ENCODE assay signal across 8 cellular contexts in genomic region chr3:191329654-191330308, GRCh38. TPM values are rescaled to one million over a fixed set of nuclear protein-coding genes. Genes with fewer than 3 reads are reported as not detected.
DNase-seq lines count a peak whose midpoint lies in the region; ATAC-seq, FAIRE-seq and TF ChIP-seq lines count a peak whose summit lies in the region.

No MANE protein-coding gene starts in this region.

- FAIRE-seq in GM12891 (lab: Jason Lieb, UNC), result no peak

- H3K4me1 Mint-ChIP-seq in activated T-helper 17 cell treated with anti-CD3 and anti-CD28 coated beads, Interleukin-2, amount 50 U/mL, for 72 hours, result peaks cover 13% of the 10 kb centered on the region

- H3K36me3 ChIP-seq in gastroesophageal sphincter, result no peaks in the 10 kb centered on the region
- H3K36me3 ChIP-seq in neuronal stem cell (replicated peaks in 1 of 2; ENCODE audit: control insufficient read depth in 2 of 2, insufficient read depth in 2 of 2, low read length in 2 of 2), result no peaks in the 10 kb centered on the region

- H2BK12ac ChIP-seq in neuronal stem cell (ENCODE audit: low read length), result no peak overlapping the region

- TF ChIP-seq POLR2A in GM12891 (IDR thresholded peaks at IDR 0.05; ENCODE audit: low read depth, low read length) (no peak), gastroesophageal sphincter (IDR thresholded peaks at IDR 0.05) (no peak)

- peak overlapping the region; percentile 15 for H2AK5ac ChIP-seq in neuronal stem cell (ENCODE audit: low read depth, low read length)

- H3K9me3 Mint-ChIP-seq in activated T-helper 17 cell treated with anti-CD3 and anti-CD28 coated beads, Interleukin-2, amount 50 U/mL, for 72 hours, result peaks cover 3% of the 10 kb centered on the region

- TF ChIP-seq CTCF in AG04449 (IDR thresholded peaks at IDR 0.05; ENCODE audit: insufficient read depth, low read length, missing control alignments) (no peak), gastroesophageal sphincter (IDR thresholded peaks at IDR 0.05) (peak in 1 of 4 experiments; percentile 4)

- H2BK15ac ChIP-seq in neuronal stem cell (ENCODE audit: low read length), result peak overlapping the region; percentile 84

- POLR2A ChIA-PET in AG04449 (lab: Yijun Ruan, JAX), result interaction anchor here (1.0 kb wide), 3 partner anchors 8 to 37 kb away, joined by 3 to 5 read pairs (median 3); no protein-coding TSS in a partner anchor

- H2AFZ ChIP-seq in neuronal stem cell (ENCODE audit: low read length), result peak overlapping the region; percentile 94

- peak overlapping the region; percentile 33 for H3K14ac ChIP-seq in neuronal stem cell (ENCODE audit: low read length)

- H3K27ac Mint-ChIP-seq in activated T-helper 17 cell treated with anti-CD3 and anti-CD28 coated beads, Interleukin-2, amount 50 U/mL, for 72 hours, result peak overlapping the region; percentile 73

- H4K8ac ChIP-seq in neuronal stem cell (ENCODE audit: low read depth, low read length), result no peak overlapping the region

- H3K9ac ChIP-seq in neuronal stem cell (ENCODE audit: low read depth, low read length, poor library complexity), result peak overlapping the region; percentile 96

- peak overlapping the region; percentile 70 for H2BK5ac ChIP-seq in neuronal stem cell (ENCODE audit: low read length)

- 0 to 4% methylated on average over 1 to 13 of the region's 35 CpGs for WGBS in gastroesophageal sphincter (ENCODE audit: low coverage in 1 of 2), 2 donors
- WGBS in neuronal stem cell (ENCODE audit: extremely low coverage in 2 of 2, insufficient read length in 2 of 2, insufficient replicate concordance in 1 of 2), 2 donors, result no CpG with 5 or more reads among the region's 35 CpGs

- peak overlapping the region; percentile 81 for H3K4me3 Mint-ChIP-seq in activated T-helper 17 cell treated with anti-CD3 and anti-CD28 coated beads, Interleukin-2, amount 50 U/mL, for 72 hours

- H3K4ac ChIP-seq in neuronal stem cell (ENCODE audit: low read length), result peak overlapping the region; percentile 76

- H3K27me3 Mint-ChIP-seq in activated T-helper 17 cell treated with anti-CD3 and anti-CD28 coated beads, Interleukin-2, amount 50 U/mL, for 72 hours, result peaks cover 20% of the 10 kb centered on the region

- no peak for DNase-seq in AG04449 (ENCODE audit: low read depth, low spot score)
- peak; percentile 23 for DNase-seq in GM12891 (ENCODE audit: insufficient read length, low spot score)
- DNase-seq in NCI-H2029 (lab: John Stamatoyannopoulos, UW), result peak; percentile 53
- peak; percentile 47 for DNase-seq in neuronal stem cell (ENCODE audit: low spot score)
- DNase-seq in inferior parietal cortex (ENCODE audit: extremely low spot score), result no peak

- H3K4me1 ChIP-seq in gastroesophageal sphincter (peaks cover 15 to 59% (median 16%) of the 10 kb centered on the region in 3 donors), neuronal stem cell (ENCODE audit: control insufficient read depth in 2 of 2, insufficient read depth in 1 of 2, low read depth in 1 of 2, low read length in 2 of 2) (peaks cover 12 to 14% of the 10 kb centered on the region in 2 donors)

- peak overlapping the region; percentile 91 to 95 (median 93) for H3K27ac ChIP-seq in gastroesophageal sphincter
- peak overlapping the region; percentile 80 for H3K27ac ChIP-seq in neuronal stem cell (replicated peaks; ENCODE audit: low read length)

- H2BK120ac ChIP-seq in neuronal stem cell (ENCODE audit: low read depth, low read length), result no peak overlapping the region

- TF ChIP-seq EP300 in gastroesophageal sphincter (IDR thresholded peaks at IDR 0.05), result no peak

- H3K4me2 ChIP-seq in neuronal stem cell (ENCODE audit: insufficient read depth, low read length, poor library complexity, severe bottlenecking), result peak overlapping the region; percentile 61

- CTCF ChIA-PET in AG04449 (lab: Yijun Ruan, JAX), result interaction anchor here (1.3 kb wide), 1 partner anchor 87 kb away, joined by 3 read pairs; no protein-coding TSS in a partner anchor

- H3K79me1 ChIP-seq in neuronal stem cell (ENCODE audit: low read depth, low read length), result no peaks in the 10 kb centered on the region

- H3K18ac ChIP-seq in neuronal stem cell (ENCODE audit: low read length), result peak overlapping the region; percentile 99

- no peaks in the 10 kb centered on the region for H3K27me3 ChIP-seq in gastroesophageal sphincter
- H3K27me3 ChIP-seq in neuronal stem cell (ENCODE audit: control insufficient read depth in 3 of 3, insufficient read depth in 3 of 3, low read depth in 1 of 3, low read length in 3 of 3), result no peaks in the 10 kb centered on the region

- H3K23ac ChIP-seq in neuronal stem cell (ENCODE audit: low read depth, low read length, poor library complexity), result peak overlapping the region; percentile 96

- H4K91ac ChIP-seq in neuronal stem cell (ENCODE audit: low read depth, low read length, poor library complexity), result peak overlapping the region; percentile 28

- ATAC-seq in HG02763 (IDR thresholded peaks at IDR 0.05; ENCODE audit: unreplicated experiment), result peak; percentile 24
- peak; percentile 41 for ATAC-seq in activated T-helper 17 cell treated with anti-CD3 and anti-CD28 coated beads, Interleukin-2, amount 50 U/mL, for 72 hours (replicated peaks)
- ATAC-seq in gastroesophageal sphincter, result peak; percentile 58

- no peaks in the 10 kb centered on the region for H3K36me3 Mint-ChIP-seq in activated T-helper 17 cell treated with anti-CD3 and anti-CD28 coated beads, Interleukin-2, amount 50 U/mL, for 72 hours (ENCODE audit: low read depth)

- H3K9me3 ChIP-seq in gastroesophageal sphincter, result no peaks in the 10 kb centered on the region
- H3K9me3 ChIP-seq in neuronal stem cell (replicated peaks in 1 of 2; ENCODE audit: control insufficient read depth in 2 of 2, insufficient read depth in 1 of 2, low read depth in 1 of 2, low read length in 2 of 2), result no peaks in the 10 kb centered on the region

- H3K4me3 ChIP-seq in AG04449 (ENCODE audit: low read depth, low read length) (peak overlapping the region; percentile 76), gastroesophageal sphincter (peak overlapping the region; percentile 93 to 98), neuronal stem cell (ENCODE audit: low read length in 2 of 2) (peak overlapping the region; percentile 55 to 97)

TF ChIP-seq in GM12891, 5 proteins besides CTCF, POLR2A, EP300 and RAD21:
- no peak for TF ChIP-seq TAF1 (IDR thresholded peaks at IDR 0.05; ENCODE audit: low read depth, low read length)
- no peak for TF ChIP-seq POLR2AphosphoS5 (IDR thresholded peaks at IDR 0.05; ENCODE audit: low read depth, low read length)
- TF ChIP-seq SPI1 (IDR thresholded peaks at IDR 0.05; ENCODE audit: low read depth, low read length), result no peak
- TF ChIP-seq PAX5 (IDR thresholded peaks at IDR 0.05; ENCODE audit: insufficient read depth, low read length, severe bottlenecking), result no peak
- no peak for TF ChIP-seq POU2F2 (IDR thresholded peaks at IDR 0.05; ENCODE audit: low read depth, low read length)

RNA-seq across cellular contexts. Expression of gene UTS2B, which starts 0.5 kb away (rescaled TPM):
- 0.17 TPM for polyA plus RNA-seq in GM12891 (2012; ENCODE audit: low read depth, missing spikeins)
- not detected for total RNA-seq in activated T-helper 17 cell treated with anti-CD3 and anti-CD28 coated beads, Interleukin-2, amount 50 U/mL, for 72 hours
- under 1 TPM in 1 of 4 donors, not detected in 3; 0.20 TPM for total RNA-seq in gastroesophageal sphincter
- polyA plus RNA-seq in neuronal stem cell (2013, experiment 1 of 2), result 0.10 TPM
- 0.07 TPM for polyA plus RNA-seq in neuronal stem cell (2013, experiment 2 of 2)

RNA-seq across cellular contexts. Expression of gene CCDC50, which starts 0.6 kb away (rescaled TPM):
- polyA plus RNA-seq in GM12891 (2012; ENCODE audit: low read depth, missing spikeins), result 37.5 TPM
- 10 to 100 TPM; 12.6 to 14.6 TPM for total RNA-seq in activated T-helper 17 cell treated with anti-CD3 and anti-CD28 coated beads, Interleukin-2, amount 50 U/mL, for 72 hours
- total RNA-seq in gastroesophageal sphincter, result 100 to 1,000 TPM; 133 to 248 (median 194) TPM
- 46.5 TPM for polyA plus RNA-seq in neuronal stem cell (2013, experiment 1 of 2)
- 47.9 TPM for polyA plus RNA-seq in neuronal stem cell (2013, experiment 2 of 2)

Comparison
In these comparisons a context has a peak if more than half of its experiments do, and no peak if none do; other contexts are left out.
1. DNase-seq: peak in GM12891 (single experiment), NCI-H2029 (single experiment) and neuronal stem cell (single experiment); none in AG04449 (single experiment) and inferior parietal cortex (single experiment).
2. RNA of gene CCDC50, which starts 0.6 kb away (total RNA-seq): 133 to 248 TPM in gastroesophageal sphincter; 12.6 to 14.6 TPM in activated T-helper 17 cell treated with anti-CD3 and anti-CD28 coated beads, Interleukin-2, amount 50 U/mL, for 72 hours; every median in the first group is over 4 times any median in the second.
3. Peak in every context shown above with its lines, with median percentiles within 50 percentile points of each other: H3K4me3 ChIP-seq and ATAC-seq.